In the genomic region with DNA sequence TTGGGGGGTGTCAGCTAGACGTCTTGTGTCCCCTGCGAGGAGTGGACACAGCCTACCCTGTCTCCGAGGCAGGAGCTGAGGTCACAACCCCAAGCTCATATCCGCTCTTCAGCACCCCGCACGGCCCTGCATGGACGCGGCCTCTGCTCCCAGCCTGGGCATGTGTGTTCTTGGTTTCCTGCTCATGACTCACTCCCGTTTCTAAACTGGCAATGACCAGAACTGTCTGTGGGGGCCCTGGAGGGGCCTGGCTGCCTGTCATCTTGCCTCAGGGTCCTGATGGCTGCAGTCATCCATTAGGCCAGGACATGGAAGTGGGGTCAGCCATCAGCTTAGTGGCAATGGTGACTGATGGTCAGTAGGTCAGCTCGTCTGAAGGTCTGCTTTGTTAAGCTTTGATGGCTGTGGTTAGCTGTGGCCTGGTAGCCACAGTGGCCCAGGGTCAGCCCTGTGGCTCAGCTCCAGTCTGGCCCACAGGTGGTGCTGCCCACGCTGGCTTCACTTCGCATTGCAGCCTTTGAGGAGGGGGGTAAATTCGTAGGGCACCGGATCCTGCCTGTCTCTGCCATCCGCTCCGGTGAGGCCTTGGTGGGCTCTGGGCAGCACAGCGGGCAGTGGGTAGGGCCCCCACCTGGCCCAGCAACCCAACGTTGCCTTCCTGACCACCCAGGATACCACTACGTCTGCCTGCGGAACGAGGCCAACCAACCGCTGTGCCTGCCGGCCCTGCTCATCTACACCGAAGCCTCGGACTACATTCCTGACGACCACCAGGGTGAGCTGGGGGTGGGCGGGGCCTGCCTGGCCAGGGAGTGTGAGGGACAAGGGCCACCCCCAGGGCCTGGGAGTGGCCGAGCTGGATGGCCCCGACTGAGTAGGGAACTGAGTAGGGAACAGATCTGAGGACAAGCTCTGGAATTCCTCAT, we compare ENCODE assay signal across 1 cellular context.
TF ChIP-seq lines count a peak whose summit lies in the region.

No MANE protein-coding gene starts in this region.

TF ChIP-seq in SK-N-SH, 30 proteins besides CTCF, POLR2A, EP300 and RAD21:
- TF ChIP-seq RXRA (IDR thresholded peaks at IDR 0.05; ENCODE audit: borderline replicate concordance, low read depth) (no peak), GABPA (IDR thresholded peaks at IDR 0.05; ENCODE audit: low read depth) (no peak), NFIC (IDR thresholded peaks at IDR 0.05; ENCODE audit: borderline replicate concordance) (no peak)
- TF ChIP-seq, protein P1, sequence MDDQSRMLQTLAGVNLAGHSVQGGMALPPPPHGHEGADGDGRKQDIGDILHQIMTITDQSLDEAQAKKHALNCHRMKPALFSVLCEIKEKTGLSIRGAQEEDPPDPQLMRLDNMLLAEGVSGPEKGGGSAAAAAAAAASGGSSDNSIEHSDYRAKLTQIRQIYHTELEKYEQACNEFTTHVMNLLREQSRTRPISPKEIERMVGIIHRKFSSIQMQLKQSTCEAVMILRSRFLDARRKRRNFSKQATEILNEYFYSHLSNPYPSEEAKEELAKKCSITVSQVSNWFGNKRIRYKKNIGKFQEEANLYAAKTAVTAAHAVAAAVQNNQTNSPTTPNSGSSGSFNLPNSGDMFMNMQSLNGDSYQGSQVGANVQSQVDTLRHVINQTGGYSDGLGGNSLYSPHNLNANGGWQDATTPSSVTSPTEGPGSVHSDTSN (IDR thresholded peaks at IDR 0.05) = no peak; the same call in 1 of the 2 replicates
TF ChIP-seq in SK-N-SH: peak in this region for 0.
